ENCODE assay signal across 1 cellular context in genomic region chrX:124981420-124981819, GRCh38.
TF ChIP-seq lines count a peak whose summit lies in the region.

No MANE protein-coding gene starts in this region.

TF ChIP-seq in HepG2, 621 proteins besides CTCF, POLR2A, EP300 and RAD21 (continued from another document):
- TF ChIP-seq PAXIP1 (CRISPR knock-in tag; conservative IDR thresholded peaks at IDR 0.05) (no peak), STAT6 (CRISPR knock-in tag; IDR thresholded peaks at IDR 0.05; ENCODE audit: borderline replicate concordance) (no peak), TFE3 (CRISPR knock-in tag; IDR thresholded peaks at IDR 0.05) (no peak), NBN (conservative IDR thresholded peaks at IDR 0.05) (no peak), ZXDC (CRISPR knock-in tag; IDR thresholded peaks at IDR 0.05) (no peak), THAP9 (CRISPR knock-in tag; IDR thresholded peaks at IDR 0.05; ENCODE audit: borderline replicate concordance) (no peak), IRF2 (CRISPR knock-in tag; IDR thresholded peaks at IDR 0.05) (no peak), ZFP37 (CRISPR knock-in tag; IDR thresholded peaks at IDR 0.05; ENCODE audit: borderline replicate concordance) (no peak), ZNF563 (CRISPR knock-in tag; IDR thresholded peaks at IDR 0.05) (no peak), ZNF383 (CRISPR knock-in tag; IDR thresholded peaks at IDR 0.05; ENCODE audit: borderline replicate concordance) (no peak), ZNF235 (CRISPR knock-in tag; IDR thresholded peaks at IDR 0.05; ENCODE audit: borderline replicate concordance) (no peak), ZNF142 (CRISPR knock-in tag; IDR thresholded peaks at IDR 0.05) (no peak)
